Comparison of ENCODE assay signal across 28 cellular contexts in genomic region chr7:150463461-150463860, GRCh38. TPM values are rescaled to one million over a fixed set of nuclear protein-coding genes. Genes with fewer than 3 reads are reported as not detected.
A peak's percentile ranks its signal among the peaks of the same experiment; 100 is the strongest.
DNase-seq lines count a peak whose midpoint lies in the region; ATAC-seq and TF ChIP-seq lines count a peak whose summit lies in the region.
"Had no signal": no experiment of that assay in that cellular context is flagged by ENCODE, and none has a peak within 500 bp of the region (broad histone marks: within the 10 kb centered on the region; RNA-seq: fewer than 3 reads in every experiment).

No MANE protein-coding gene starts in this region.

- peak overlapping the region; percentile 82 for H3K27ac Mint-ChIP-seq in activated naive CD8-positive, alpha-beta T cell
- no peak overlapping the region for H3K27ac Mint-ChIP-seq in activated naive CD8-positive, alpha-beta T cell treated with anti-CD3 and anti-CD28 coated beads for 36 hours
- peak overlapping the region; percentile 43 for H3K27ac Mint-ChIP-seq in activated CD4-positive, alpha-beta memory T cell treated with anti-CD3 and anti-CD28 coated beads for 36 hours
- no peak overlapping the region for H3K27ac Mint-ChIP-seq in endothelial cell (ENCODE audit: unreplicated experiment)
- H3K27ac Mint-ChIP-seq: H9 had no signal

- ATAC-seq in HG02588 (IDR thresholded peaks at IDR 0.05; ENCODE audit: unreplicated experiment): no peak
- ATAC-seq: HepG2, lower lobe of right lung, sciatic nerve, SK-N-SH treated with all-trans-retinoic acid at 6 μM for 48 hours had no signal

- peak overlapping the region; percentile 30 for H3K4me3 Mint-ChIP-seq in activated naive CD8-positive, alpha-beta T cell
- H3K4me3 Mint-ChIP-seq in activated naive CD8-positive, alpha-beta T cell treated with anti-CD3 and anti-CD28 coated beads for 36 hours: no peak overlapping the region
- no peak overlapping the region for H3K4me3 Mint-ChIP-seq in activated CD4-positive, alpha-beta memory T cell treated with anti-CD3 and anti-CD28 coated beads for 36 hours
- H3K4me3 Mint-ChIP-seq in endothelial cell (ENCODE audit: unreplicated experiment): peak overlapping the region; percentile 75
- H3K4me3 Mint-ChIP-seq: H9, naive B cell had no signal

- intact Hi-C loops in activated CD4-positive, alpha-beta memory T cell treated with anti-CD3 and anti-CD28 coated beads for 36 hours (cut with micrococcal nuclease): no loop called here

- TF ChIP-seq CTCF in endothelial cell (IDR thresholded peaks at IDR 0.05; ENCODE audit: unreplicated experiment) (no peak), RWPE1 (conservative IDR thresholded peaks at IDR 0.05; ENCODE audit: low read depth) (no peak)

- peaks cover 54% of the 10 kb centered on the region for H3K36me3 Mint-ChIP-seq in activated naive CD8-positive, alpha-beta T cell
- H3K36me3 Mint-ChIP-seq in activated naive CD8-positive, alpha-beta T cell treated with anti-CD3 and anti-CD28 coated beads for 36 hours: peaks cover 73% of the 10 kb centered on the region
- H3K36me3 Mint-ChIP-seq in activated CD4-positive, alpha-beta memory T cell treated with anti-CD3 and anti-CD28 coated beads for 36 hours: peaks cover 54% of the 10 kb centered on the region
- peaks cover 97% of the 10 kb centered on the region for H3K36me3 Mint-ChIP-seq in endothelial cell (ENCODE audit: low read depth, unreplicated experiment)

- DNase-seq in activated naive CD8-positive, alpha-beta T cell treated with anti-CD3 and anti-CD28 coated beads for 36 hours: no peak
- DNase-seq in activated CD4-positive, alpha-beta memory T cell treated with anti-CD3 and anti-CD28 coated beads for 36 hours: no peak
- DNase-seq in endothelial cell (ENCODE audit: low spot score) (no peak), RWPE1 (ENCODE audit: low spot score) (no peak), GM19240 (ENCODE audit: insufficient read length, low spot score) (no peak)
- DNase-seq: activated CD4-positive, alpha-beta T cell treated with anti-CD3 and anti-CD28 coated beads for 1 hour; activated effector memory CD4-positive, alpha-beta T cell treated with anti-CD3 and anti-CD28 coated beads, Interleukin-2, amount 50 U/mL, for 16 hours; H9; Kasumi-1; lower lobe of right lung; midbrain; naive B cell; NCI-H1417; NCI-H2081; NCI-H2227 treated with DMSO at 0.1 percent for 48 hours; NCI-H526; occipital lobe; stimulated activated CD4-positive, alpha-beta T cell treated with anti-CD3 and anti-CD28 coated beads, Interleukin-4, amount 100 ng/mL, for 1 hour had no signal

- no peak overlapping the region for H3K27ac ChIP-seq in RWPE1
- H3K27ac ChIP-seq: BLaER1, breast epithelium, hepatocyte, HL-60, lower lobe of right lung, prostate gland had no signal

- CTCF ChIA-PET in activated CD4-positive, alpha-beta memory T cell treated with anti-CD3 and anti-CD28 coated beads for 36 hours (lab: Charles Lee): no interaction called here
- CTCF ChIA-PET in RWPE1 (lab: Yijun Ruan, JAX): no interaction called here

- H3K4me1 Mint-ChIP-seq in activated naive CD8-positive, alpha-beta T cell (ENCODE audit: low read depth): peaks cover 73% of the 10 kb centered on the region
- peaks cover 55% of the 10 kb centered on the region for H3K4me1 Mint-ChIP-seq in activated naive CD8-positive, alpha-beta T cell treated with anti-CD3 and anti-CD28 coated beads for 36 hours
- H3K4me1 Mint-ChIP-seq in activated CD4-positive, alpha-beta memory T cell treated with anti-CD3 and anti-CD28 coated beads for 36 hours (ENCODE audit: low read depth): peaks cover 58% of the 10 kb centered on the region
- H3K4me1 Mint-ChIP-seq in endothelial cell (ENCODE audit: unreplicated experiment): peaks cover 57% of the 10 kb centered on the region
- H3K4me1 Mint-ChIP-seq: H9, naive B cell had no signal

- no peaks in the 10 kb centered on the region for H3K27me3 Mint-ChIP-seq in activated naive CD8-positive, alpha-beta T cell
- H3K27me3 Mint-ChIP-seq in activated naive CD8-positive, alpha-beta T cell treated with anti-CD3 and anti-CD28 coated beads for 36 hours: no peaks in the 10 kb centered on the region
- no peaks in the 10 kb centered on the region for H3K27me3 Mint-ChIP-seq in activated CD4-positive, alpha-beta memory T cell treated with anti-CD3 and anti-CD28 coated beads for 36 hours
- H3K27me3 Mint-ChIP-seq in endothelial cell (ENCODE audit: unreplicated experiment): peaks cover 2% of the 10 kb centered on the region

- peaks cover 31% of the 10 kb centered on the region for H3K9me3 Mint-ChIP-seq in activated naive CD8-positive, alpha-beta T cell (ENCODE audit: low read depth)
- peaks cover 36% of the 10 kb centered on the region for H3K9me3 Mint-ChIP-seq in activated naive CD8-positive, alpha-beta T cell treated with anti-CD3 and anti-CD28 coated beads for 36 hours
- H3K9me3 Mint-ChIP-seq in activated CD4-positive, alpha-beta memory T cell treated with anti-CD3 and anti-CD28 coated beads for 36 hours: peaks cover 45% of the 10 kb centered on the region
- H3K9me3 Mint-ChIP-seq in endothelial cell (ENCODE audit: unreplicated experiment): no peaks in the 10 kb centered on the region

- POLR2A ChIA-PET in activated CD4-positive, alpha-beta memory T cell treated with anti-CD3 and anti-CD28 coated beads for 36 hours (lab: Charles Lee): no interaction called here
- POLR2A ChIA-PET in RWPE1 (lab: Yijun Ruan, JAX; ENCODE audit: low non-redundant PET): no interaction called here

RNA-seq across cellular contexts. Expression of gene GIMAP8, which starts 13.0 kb away (rescaled TPM):
- total RNA-seq in activated naive CD8-positive, alpha-beta T cell treated with anti-CD3 and anti-CD28 coated beads for 36 hours: 10 to 100 TPM; 11.1 to 11.9 TPM
- 10 to 100 TPM; 11.8 TPM for total RNA-seq in activated CD4-positive, alpha-beta memory T cell treated with anti-CD3 and anti-CD28 coated beads for 36 hours
- total RNA-seq in endothelial cell (ENCODE audit: unreplicated experiment): 143 TPM
- total RNA-seq: H9, HepG2 had no signal

RNA-seq across cellular contexts. Expression of gene GIMAP7, which starts 51.2 kb away (rescaled TPM):
- total RNA-seq in activated naive CD8-positive, alpha-beta T cell treated with anti-CD3 and anti-CD28 coated beads for 36 hours: 10 to 100 TPM; 36.1 to 37.9 TPM
- total RNA-seq in activated CD4-positive, alpha-beta memory T cell treated with anti-CD3 and anti-CD28 coated beads for 36 hours: 10 to 100 TPM; 42.5 to 44.1 TPM
- 2.2 TPM for total RNA-seq in endothelial cell (ENCODE audit: unreplicated experiment)
- total RNA-seq: H9, HepG2 had no signal

Comparison
In these comparisons a context has a peak if more than half of its experiments do, and no peak if none do; other contexts are left out.
1. H3K27ac Mint-ChIP-seq: peak in activated naive CD8-positive, alpha-beta T cell (single experiment) and activated CD4-positive, alpha-beta memory T cell treated with anti-CD3 and anti-CD28 coated beads for 36 hours (single experiment); none in activated naive CD8-positive, alpha-beta T cell treated with anti-CD3 and anti-CD28 coated beads for 36 hours (single experiment) and endothelial cell (single experiment).
2. H3K4me3 Mint-ChIP-seq: peak in activated naive CD8-positive, alpha-beta T cell (single experiment) and endothelial cell (single experiment); none in activated naive CD8-positive, alpha-beta T cell treated with anti-CD3 and anti-CD28 coated beads for 36 hours (single experiment) and activated CD4-positive, alpha-beta memory T cell treated with anti-CD3 and anti-CD28 coated beads for 36 hours (single experiment).
3. RNA of gene GIMAP8, which starts 13.0 kb away (total RNA-seq): 143 TPM in endothelial cell (single experiment); 11.1 to 11.9 TPM in activated naive CD8-positive, alpha-beta T cell treated with anti-CD3 and anti-CD28 coated beads for 36 hours and 11.8 TPM in activated CD4-positive, alpha-beta memory T cell treated with anti-CD3 and anti-CD28 coated beads for 36 hours; every median in the first group is over 10 times any median in the second.
4. RNA of gene GIMAP7, which starts 51.2 kb away (total RNA-seq): 42.5 to 44.1 TPM in activated CD4-positive, alpha-beta memory T cell treated with anti-CD3 and anti-CD28 coated beads for 36 hours and 36.1 to 37.9 TPM in activated naive CD8-positive, alpha-beta T cell treated with anti-CD3 and anti-CD28 coated beads for 36 hours; 2.2 TPM in endothelial cell (single experiment); every median in the first group is over 10 times any median in the second.